ENCODE assay signal across 8 cellular contexts in the genomic region with DNA sequence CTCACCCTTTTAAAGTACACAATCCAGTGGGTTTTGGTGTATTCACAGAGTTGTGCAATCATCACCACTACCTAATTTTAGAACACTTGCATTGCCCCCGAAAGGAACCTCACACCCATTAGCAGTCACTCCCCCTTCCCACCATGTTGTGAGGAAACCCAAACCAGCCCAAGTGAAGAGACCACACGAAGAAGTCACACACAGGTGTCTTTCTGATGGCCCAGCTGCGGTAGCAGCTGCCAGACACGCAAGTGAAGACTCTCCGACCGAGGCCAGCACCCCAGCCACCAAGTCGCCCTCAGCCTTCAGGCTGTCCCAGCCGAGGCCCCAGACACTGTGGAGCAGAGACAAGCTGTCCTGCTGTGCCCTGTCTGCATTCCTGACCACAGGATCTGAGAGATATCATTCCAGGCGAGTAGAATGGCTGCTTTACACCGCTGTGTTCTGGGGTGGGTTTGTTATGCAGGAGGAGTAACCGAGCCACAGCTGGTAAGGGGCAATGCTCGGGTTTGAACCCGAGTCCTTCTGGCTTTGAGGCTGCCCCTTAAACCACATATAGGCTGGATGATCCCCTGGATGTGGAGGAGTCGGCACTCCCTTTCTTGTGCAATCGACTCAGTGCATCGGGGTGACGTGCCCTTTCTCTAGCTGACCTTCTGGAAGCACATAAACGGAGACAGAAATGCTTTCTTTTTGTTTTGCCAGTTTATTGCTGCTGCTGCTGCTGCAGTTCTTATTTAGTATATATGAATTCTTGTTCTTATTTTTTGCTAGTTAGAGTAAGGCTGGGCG. TPM values are rescaled to one million over a fixed set of nuclear protein-coding genes. Genes with fewer than 3 reads are reported as not detected.
DNase-seq lines count a peak whose midpoint lies in the region; ATAC-seq and TF ChIP-seq lines count a peak whose summit lies in the region.

No MANE protein-coding gene starts in this region.

- no peak for TF ChIP-seq EP300 in sigmoid colon (IDR thresholded peaks at IDR 0.05)

- H3K4me1 ChIP-seq in PC-9 (replicated peaks; ENCODE audit: insufficient read depth), result peaks cover 23% of the 10 kb centered on the region
- peaks cover 0 to 8% (median 5%) of the 10 kb centered on the region in 4 donors for H3K4me1 ChIP-seq in sigmoid colon

- 7 to 29% methylated on average over 19 of the region's 19 CpGs for WGBS in sigmoid colon, 2 donors

- no peaks in the 10 kb centered on the region for H3K9me3 ChIP-seq in PC-9 (ENCODE audit: insufficient read depth, low read depth)
- no peaks in the 10 kb centered on the region for H3K9me3 ChIP-seq in sigmoid colon

- TF ChIP-seq POLR2A in sigmoid colon (IDR thresholded peaks at IDR 0.05), result no peak

- H2AFZ ChIP-seq in PC-9, result no peak overlapping the region

- no peak overlapping the region for H3K4me3 Mint-ChIP-seq in progenitor cell of endocrine pancreas (ENCODE audit: low read depth)

- TSS peak; percentile 42 for BruUV-seq in PC-9 (replicated peaks; lab: Mats Ljungman, UMichigan)

- ATAC-seq in HG02852 (IDR thresholded peaks at IDR 0.05; ENCODE audit: unreplicated experiment), result peak; percentile 74

- CTCF ChIA-PET in PC-9 (lab: Charles Lee), result interaction anchor here (0.6 kb wide), 1 partner anchor 1130 kb away, joined by 4 read pairs; no protein-coding TSS in a partner anchor

- H3K79me2 ChIP-seq in PC-9 (ENCODE audit: low read depth), result no peaks in the 10 kb centered on the region

- no peaks in the 10 kb centered on the region for H3K36me3 Mint-ChIP-seq in progenitor cell of endocrine pancreas (ENCODE audit: insufficient read depth)

- H3K27ac Mint-ChIP-seq in progenitor cell of endocrine pancreas, result no peak overlapping the region

- H3K27me3 ChIP-seq in PC-9 (ENCODE audit: insufficient read depth, low read depth) (no peaks in the 10 kb centered on the region), sigmoid colon (no peaks in the 10 kb centered on the region)

- H3K4me3 ChIP-seq in PC-9 (no peak overlapping the region), fibroblast of pulmonary artery (replicated peaks; ENCODE audit: low read depth, low read length) (peak overlapping the region; percentile 21), sigmoid colon (no peak overlapping the region)

- H3K9me2 ChIP-seq in PC-9 (ENCODE audit: insufficient read depth), result no peaks in the 10 kb centered on the region

- TF ChIP-seq CTCF in PC-9 (conservative IDR thresholded peaks at IDR 0.05) (no peak), fibroblast of pulmonary artery (IDR thresholded peaks at IDR 0.05; ENCODE audit: low read length, missing control alignments) (no peak), sigmoid colon (IDR thresholded peaks at IDR 0.05) (no peak), progenitor cell of endocrine pancreas (IDR thresholded peaks at IDR 0.05; ENCODE audit: unreplicated experiment) (no peak)

- H3K27ac ChIP-seq in PC-9 (no peak overlapping the region), sigmoid colon (peak overlapping the region in 3 of 4 donors; percentile 32 to 57 (median 52))

- H3K9me3 Mint-ChIP-seq in progenitor cell of endocrine pancreas (ENCODE audit: low read depth), result no peaks in the 10 kb centered on the region

- peaks cover 48% of the 10 kb centered on the region for H3K27me3 Mint-ChIP-seq in progenitor cell of endocrine pancreas

- H4K20me1 ChIP-seq in PC-9 (ENCODE audit: insufficient read depth), result no peaks in the 10 kb centered on the region

- peaks cover 33% of the 10 kb centered on the region; the same call in 1 of the 2 replicates for H3F3A ChIP-seq in PC-9 (ENCODE audit: insufficient read depth, low read depth)

- POLR2A ChIA-PET in PC-9 (lab: Charles Lee; ENCODE audit: unreplicated experiment), result interaction anchor here (0.7 kb wide), 1 partner anchor 195 kb away, joined by 3 read pairs; no protein-coding TSS in a partner anchor

- H3K36me3 ChIP-seq in PC-9 (ENCODE audit: low read depth) (no peaks in the 10 kb centered on the region), sigmoid colon (no peaks in the 10 kb centered on the region)

- intact Hi-C loops in PC-9 (cut with micrococcal nuclease; ENCODE audit: unreplicated experiment) (no loop called here), sigmoid colon (cut with DNase I) (no loop called here)

- peak; percentile 39 for DNase-seq in activated T-cell treated with anti-CD3 and anti-CD28 coated beads for 48 hours (ENCODE audit: low read depth)
- no peak for DNase-seq in activated T-cell treated with anti-CD3 and anti-CD28 coated beads for 4 hours
- DNase-seq in PC-9, result peak in 1 of 2 experiments; percentile 54
- peak; percentile 65 for DNase-seq in fibroblast of pulmonary artery (ENCODE audit: low read depth)
- peak; percentile 82 for DNase-seq in sigmoid colon
- DNase-seq in OCI-M2 (lab: John Stamatoyannopoulos, UW; ENCODE audit: unreplicated experiment), result no peak
- no peak for DNase-seq in progenitor cell of endocrine pancreas (ENCODE audit: low spot score, unreplicated experiment)

- H3K4me1 Mint-ChIP-seq in progenitor cell of endocrine pancreas (ENCODE audit: low read depth), result peaks cover 21% of the 10 kb centered on the region

- peak overlapping the region; percentile 51 for H3K4me2 ChIP-seq in PC-9

RNA-seq across cellular contexts. Expression of gene PTPN1, which starts 59.0 kb away (rescaled TPM):
- total RNA-seq in PC-9 (2021) (46.3 and 59.8 TPM in 2 replicates), sigmoid colon (10 to 100 TPM; 21.6 to 31.2 (median 23.6) TPM), progenitor cell of endocrine pancreas (26.0 and 27.7 TPM in 2 replicates)
- 10 to 100 TPM; 14.4 to 41.5 (median 23.6) TPM for polyA plus RNA-seq in sigmoid colon

Comparison
In these comparisons a context has a peak if more than half of its experiments do, and no peak if none do; other contexts are left out.
1. DNase-seq: peak in activated T-cell treated with anti-CD3 and anti-CD28 coated beads for 48 hours (single experiment), fibroblast of pulmonary artery (single experiment) and sigmoid colon (single experiment); none in activated T-cell treated with anti-CD3 and anti-CD28 coated beads for 4 hours (single experiment), OCI-M2 (single experiment) and progenitor cell of endocrine pancreas (single experiment).